Comparison of ENCODE assay signal across 8 cellular contexts in genomic region chr3:15377961-15378791, GRCh38. TPM values are rescaled to one million over a fixed set of nuclear protein-coding genes. Genes with fewer than 3 reads are reported as not detected.
DNase-seq lines count a peak whose midpoint lies in the region; ATAC-seq, FAIRE-seq and TF ChIP-seq lines count a peak whose summit lies in the region.

No MANE protein-coding gene starts in this region.

- ATAC-seq in HG02870 (IDR thresholded peaks at IDR 0.05; ENCODE audit: unreplicated experiment), result peak; percentile 91
- peak; percentile 97 to 98 for ATAC-seq in left cardiac atrium

- intact Hi-C loops in left cardiac atrium (cut with DNase I) (loop anchor here (1.0 to 10.0 kb wide), 3 partner anchors 110 to 263 kb away; no protein-coding TSS in a partner anchor), prostate gland (cut with DNase I) (loop anchor here (1.0 to 5.0 kb wide), 3 partner anchors 46 to 176 kb away; partner anchors contain the start of gene SH3BP5), uterus (cut with DNase I; ENCODE audit: low total_unique reads) (loop anchor here (5.0 kb wide), 1 partner anchor 111 kb away; no protein-coding TSS in a partner anchor)

- H3K4me3 ChIP-seq in adipocyte (ENCODE audit: low read length), result peak overlapping the region; percentile 49
- H3K4me3 ChIP-seq in prostate gland, result no peak overlapping the region
- no peak overlapping the region for H3K4me3 ChIP-seq in uterus

- peak; percentile 82 to 96 (median 92) for TF ChIP-seq CTCF in prostate gland (IDR thresholded peaks at IDR 0.05)
- TF ChIP-seq CTCF in uterus (IDR thresholded peaks at IDR 0.05), result peak; percentile 85 to 97 (median 93)

- no peak overlapping the region for H3K9ac ChIP-seq in adipocyte (ENCODE audit: low read length)

- 29% methylated on average over 16 of the region's 16 CpGs for WGBS in prostate gland

- DNase-seq in GM12892 (ENCODE audit: insufficient read length) (no peak), NCI-H146 (lab: John Stamatoyannopoulos, UW) (peak; percentile 88), T follicular helper cell (ENCODE audit: low read depth) (peak; percentile 94), adipocyte (ENCODE audit: low read depth) (peak; percentile 97), left cardiac atrium (peak; percentile 95), prostate gland (ENCODE audit: low spot score) (peak; percentile 84), uterus (peak; percentile 96 to 97)

- TF ChIP-seq POLR2A in GM12892 (IDR thresholded peaks at IDR 0.05; ENCODE audit: low read depth, low read length) (no peak), prostate gland (IDR thresholded peaks at IDR 0.05) (no peak), uterus (IDR thresholded peaks at IDR 0.05) (no peak)

- H3K27ac ChIP-seq in prostate gland, result peak overlapping the region in 1 of 2 donors; percentile 32
- H3K27ac ChIP-seq in uterus, result peak overlapping the region; percentile 75

- peaks cover 14% of the 10 kb centered on the region for H3K4me1 ChIP-seq in adipocyte (ENCODE audit: control insufficient read depth, insufficient read depth, low read length)
- no peaks in the 10 kb centered on the region for H3K4me1 ChIP-seq in prostate gland (replicated peaks)
- H3K4me1 ChIP-seq in uterus, result no peaks in the 10 kb centered on the region

- H3K9me3 ChIP-seq in adipocyte (ENCODE audit: control insufficient read depth, low read length) (no peaks in the 10 kb centered on the region), prostate gland (no peaks in the 10 kb centered on the region), uterus (no peaks in the 10 kb centered on the region)

- H3K36me3 ChIP-seq in adipocyte (ENCODE audit: control insufficient read depth, insufficient read depth, low read length, severe bottlenecking) (no peaks in the 10 kb centered on the region), prostate gland (no peaks in the 10 kb centered on the region), uterus (no peaks in the 10 kb centered on the region)

- peak; percentile 93 for FAIRE-seq in GM12892 (lab: Jason Lieb, UNC)

- H3K27me3 ChIP-seq in adipocyte (replicated peaks; ENCODE audit: control insufficient read depth, insufficient read depth, low read length) (no peaks in the 10 kb centered on the region), prostate gland (replicated peaks; ENCODE audit: insufficient read depth) (no peaks in the 10 kb centered on the region), uterus (no peaks in the 10 kb centered on the region)

RNA-seq across cellular contexts. Expression of gene SH3BP5, which starts 45.8 kb away (rescaled TPM):
- 25.2 TPM for polyA plus RNA-seq in GM12892 (2012; ENCODE audit: missing spikeins)
- total RNA-seq in left cardiac atrium (10 to 100 TPM; 21.7 to 24.8 TPM), prostate gland (10 to 100 TPM; 13.3 to 71.6 TPM), uterus (100 to 1,000 TPM in 1 of 4 donors, 10 to 100 TPM in 3; 58.8 to 154 (median 75.5) TPM)

RNA-seq across cellular contexts. Expression of gene METTL6, which starts 49.2 kb away (rescaled TPM):
- polyA plus RNA-seq in GM12892 (2012; ENCODE audit: missing spikeins), result 14.8 TPM
- total RNA-seq in left cardiac atrium, result 10 to 100 TPM; 10.3 to 10.8 TPM
- 10 to 100 TPM; 12.5 to 14.8 TPM for total RNA-seq in prostate gland
- 10 to 100 TPM in 3 of 4 donors, 1 to 10 TPM in 1; 2.0 to 61.7 (median 25.9) TPM for total RNA-seq in uterus

RNA-seq across cellular contexts. Expression of gene EAF1, which starts 49.2 kb away (rescaled TPM):
- 11.3 TPM for polyA plus RNA-seq in GM12892 (2012; ENCODE audit: missing spikeins)
- total RNA-seq in left cardiac atrium (10 to 100 TPM in 1 of 2 donors, 1 to 10 TPM in 1; 8.2 to 12.0 TPM), prostate gland (10 to 100 TPM; 25.5 to 30.9 TPM), uterus (10 to 100 TPM in 3 of 4 donors, 1 to 10 TPM in 1; 2.3 to 18.3 (median 15.6) TPM)
